24 cellular contexts compared by ENCODE assay signal in the genomic region with DNA sequence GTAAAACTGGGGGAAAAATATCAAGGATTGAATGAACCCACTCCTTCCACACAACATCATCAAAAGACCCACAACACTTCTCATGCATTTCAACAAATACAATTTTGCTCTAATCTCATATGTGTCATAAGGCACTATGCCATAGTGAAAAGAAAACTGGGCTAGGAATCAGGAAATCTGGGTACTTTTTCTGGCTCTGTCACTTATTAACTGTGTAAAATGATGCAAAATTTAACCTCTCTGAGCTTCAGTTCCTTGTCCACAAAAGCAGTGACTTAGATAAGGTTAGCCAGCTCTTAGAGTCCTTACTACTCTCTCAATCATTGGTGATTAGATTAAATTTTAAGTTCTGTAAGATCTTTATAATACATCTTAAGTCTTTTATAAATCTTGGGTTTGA.
DNase-seq lines count a peak whose midpoint lies in the region; ATAC-seq, FAIRE-seq and TF ChIP-seq lines count a peak whose summit lies in the region.
"Had no signal": no experiment of that assay in that cellular context is flagged by ENCODE, and none has a peak within 500 bp of the region (broad histone marks: within the 10 kb centered on the region; RNA-seq: fewer than 3 reads in every experiment).

No MANE protein-coding gene starts in this region.

- H3K4me1 ChIP-seq in astrocyte (ENCODE audit: insufficient read depth, low read length) = peaks cover 33% of the 10 kb centered on the region

- DNase-seq in DMS53 (lab: John Stamatoyannopoulos, UW) (peak; percentile 66), DMS53 treated with DMSO at 0.1 percent for 48 hours (lab: John Stamatoyannopoulos, UW; ENCODE audit: unreplicated experiment) (no peak), astrocyte (ENCODE audit: low read depth) (peak; percentile 4), brain microvascular endothelial cell (no peak), SIG-M5 (lab: John Stamatoyannopoulos, UW) (no peak), NCI-H187 treated with DMSO at 0.1 percent for 48 hours (lab: John Stamatoyannopoulos, UW) (no peak)
- DNase-seq: activated gamma-delta T cell; CD8-positive, alpha-beta memory T cell; HFFc6; hippocampal formation; islet precursor cell; Karpas-422; NCI-H1048; NCI-H2081 treated with DMSO at 0.1 percent for 48 hours; NK-92 treated with Interleukin-12 subunit alpha and Interleukin-12 subunit beta, amount 100 ng/mL, for 24 hours; retina; stimulated activated CD4-positive, alpha-beta T cell treated with anti-CD3 and anti-CD28 coated beads, Interleukin-4, amount 100 ng/mL, for 4 hours; T-helper 17 cell; trophoblast cell had no signal

- H3K9me3 Mint-ChIP-seq in astrocyte (ENCODE audit: unreplicated experiment) = no peaks in the 10 kb centered on the region

- no peaks in the 10 kb centered on the region for H3K27me3 Mint-ChIP-seq in astrocyte (ENCODE audit: low read depth, unreplicated experiment)
- H3K27me3 Mint-ChIP-seq: T-helper 17 cell had no signal

- H3K4me3 ChIP-seq in astrocyte (ENCODE audit: insufficient read depth, low read depth, low read length) (no peak overlapping the region), brain microvascular endothelial cell (ENCODE audit: low read depth, low read length) (no peak overlapping the region)

- no peak for FAIRE-seq in astrocyte (lab: Jason Lieb, UNC)
- FAIRE-seq: HTR-8/SVneo had no signal

- H3K36me3 ChIP-seq in astrocyte (ENCODE audit: insufficient read depth, low read length) (no peaks in the 10 kb centered on the region), brain microvascular endothelial cell (replicated peaks) (no peaks in the 10 kb centered on the region)

- TF ChIP-seq CTCF in astrocyte (IDR thresholded peaks at IDR 0.05; ENCODE audit: insufficient read depth, low read depth, low read length) = no peak
- no peak for TF ChIP-seq CTCF in brain microvascular endothelial cell (IDR thresholded peaks at IDR 0.05; ENCODE audit: low read depth, low read length, missing control alignments)

- no peak overlapping the region for H3K4me3 Mint-ChIP-seq in astrocyte (ENCODE audit: unreplicated experiment)
- H3K4me3 Mint-ChIP-seq: CD8-positive, alpha-beta memory T cell; HFFc6; T-helper 17 cell had no signal

- no peak overlapping the region for H3K4me2 ChIP-seq in astrocyte (ENCODE audit: low read length)

- H3K9me3 ChIP-seq in astrocyte (ENCODE audit: insufficient read depth, low read depth, low read length) = no peaks in the 10 kb centered on the region

- ATAC-seq in HG02623 (IDR thresholded peaks at IDR 0.05; ENCODE audit: unreplicated experiment) = peak; percentile 28
- ATAC-seq in HG03139 (IDR thresholded peaks at IDR 0.05; ENCODE audit: unreplicated experiment) = no peak
- ATAC-seq: T-helper 17 cell had no signal

- H3K79me2 ChIP-seq in astrocyte (ENCODE audit: insufficient read depth, low read length) = no peaks in the 10 kb centered on the region

- H3K9ac ChIP-seq in astrocyte (ENCODE audit: low read length) = no peak overlapping the region

- no peaks in the 10 kb centered on the region for H3K36me3 Mint-ChIP-seq in astrocyte (ENCODE audit: low read depth, unreplicated experiment)
- H3K36me3 Mint-ChIP-seq: CD8-positive, alpha-beta memory T cell had no signal

- H3K27ac Mint-ChIP-seq in astrocyte (ENCODE audit: unreplicated experiment) = no peak overlapping the region
- H3K27ac Mint-ChIP-seq: CD8-positive, alpha-beta memory T cell; HFFc6; T-helper 17 cell had no signal

- peaks cover 14% of the 10 kb centered on the region for H3K4me1 Mint-ChIP-seq in astrocyte (ENCODE audit: low read depth, unreplicated experiment)
- H3K4me1 Mint-ChIP-seq: CD8-positive, alpha-beta memory T cell; T-helper 17 cell had no signal

- H2AFZ ChIP-seq in astrocyte (ENCODE audit: low read depth, low read length) = no peak overlapping the region

- in situ Hi-C loops in brain microvascular endothelial cell (cut with HindIII; ENCODE audit: low pct_ligation_motif_present, low sequenced_read_pairs) = no loop called here

- H4K20me1 ChIP-seq in astrocyte (ENCODE audit: insufficient read depth, low read length) = no peaks in the 10 kb centered on the region

- no peaks in the 10 kb centered on the region for H3K27me3 ChIP-seq in astrocyte (ENCODE audit: insufficient read depth, low read length)
- no peaks in the 10 kb centered on the region for H3K27me3 ChIP-seq in brain microvascular endothelial cell (replicated peaks)

- H3K27ac ChIP-seq in astrocyte (ENCODE audit: low read depth, low read length) = peak overlapping the region; percentile 78
- no peak overlapping the region for H3K27ac ChIP-seq in brain microvascular endothelial cell
- H3K27ac ChIP-seq: 22Rv1, VCaP had no signal

Comparison
In these comparisons a context has a peak if more than half of its experiments do, and no peak if none do; other contexts are left out.
1. DNase-seq: peak in DMS53 (single experiment) and astrocyte (single experiment); none in DMS53 treated with DMSO at 0.1 percent for 48 hours (single experiment), brain microvascular endothelial cell (single experiment), SIG-M5 (single experiment) and NCI-H187 treated with DMSO at 0.1 percent for 48 hours (single experiment).